Comparison of ENCODE assay signal across 16 cellular contexts in genomic region chr15:73335471-73335870, GRCh38. TPM values are rescaled to one million over a fixed set of nuclear protein-coding genes. Genes with fewer than 3 reads are reported as not detected.
DNase-seq lines count a peak whose midpoint lies in the region; ATAC-seq, FAIRE-seq and TF ChIP-seq lines count a peak whose summit lies in the region.
"Had no signal": no experiment of that assay in that cellular context is flagged by ENCODE, and none has a peak within 500 bp of the region (broad histone marks: within the 10 kb centered on the region; RNA-seq: fewer than 3 reads in every experiment).

No MANE protein-coding gene starts in this region.

- H3K56ac ChIP-seq in IMR-90 (ENCODE audit: extremely low read depth, insufficient read depth, low read length): no peak overlapping the region

- H3K27ac ChIP-seq in cardiac muscle cell (peak overlapping the region; percentile 43), left ventricle myocardium inferior (replicated peaks) (no peak overlapping the region), IMR-90 (ENCODE audit: insufficient read depth, low read length) (no peak overlapping the region), osteoblast (ENCODE audit: low read depth, low read length) (no peak overlapping the region), aorta (ENCODE audit: low read depth in 1 of 2, low read length in 2 of 2) (no peak overlapping the region)
- H3K27ac ChIP-seq: C4-2B had no signal

- no CpG with 5 or more reads among the region's 5 CpGs for WGBS in IMR-90 (ENCODE audit: extremely low coverage in 2 of 2, insufficient read length in 1 of 2), 2 experiments
- WGBS in aorta, 2 donors: 59 to 75% methylated on average over 5 of the region's 5 CpGs

- H4K20me1 ChIP-seq in IMR-90 (ENCODE audit: insufficient read depth, low read length) (no peaks in the 10 kb centered on the region), osteoblast (ENCODE audit: insufficient read depth, low read length) (no peaks in the 10 kb centered on the region)

- no peak for TF ChIP-seq CTCF in cardiac muscle cell (IDR thresholded peaks at IDR 0.05; ENCODE audit: low read depth, low read length)
- TF ChIP-seq CTCF in left ventricle myocardium inferior (IDR thresholded peaks at IDR 0.05; ENCODE audit: borderline replicate concordance): no peak
- no peak for TF ChIP-seq CTCF in IMR-90 (conservative IDR thresholded peaks at IDR 0.05; ENCODE audit: low read depth, low read length)
- TF ChIP-seq CTCF in osteoblast (IDR thresholded peaks at IDR 0.05; ENCODE audit: extremely low read depth, low read depth, low read length): no peak

- in situ Hi-C loops in IMR-90 (cut with MboI; ENCODE audit: low sequenced_read_pairs): no loop called here

- no peak for TF ChIP-seq RAD21 in IMR-90 (IDR thresholded peaks at IDR 0.05; ENCODE audit: low read length)

- dilution Hi-C loops in IMR-90 (cut with HindIII; ENCODE audit: low sequenced_read_pairs, unreplicated experiment): no loop called here

- no peak overlapping the region for H2AFZ ChIP-seq in IMR-90 (replicated peaks; ENCODE audit: low read length, poor library complexity)
- H2AFZ ChIP-seq in osteoblast (ENCODE audit: low read length): no peak overlapping the region

- intact Hi-C loops in left ventricle myocardium inferior (cut with micrococcal nuclease): no loop called here
- intact Hi-C loops in IMR-90 (cut with micrococcal nuclease): no loop called here
- intact Hi-C loops in aorta (cut with DNase I): no loop called here

- peak overlapping the region; percentile 42 for H2AK9ac ChIP-seq in IMR-90 (replicated peaks; ENCODE audit: low read depth, low read length, poor library complexity)

- POLR2A ChIA-PET in IMR-90 (lab: Charles Lee; ENCODE audit: unreplicated experiment): no interaction called here

- H2BK5ac ChIP-seq in IMR-90 (ENCODE audit: low read depth, low read length, poor library complexity, severe bottlenecking): no peak overlapping the region

- no peaks in the 10 kb centered on the region for H3K79me2 ChIP-seq in osteoblast (ENCODE audit: insufficient read depth, low read length)

- no peak overlapping the region for H2AK5ac ChIP-seq in IMR-90 (ENCODE audit: low read depth, low read length)

- BruUV-seq in IMR-90 (replicated peaks; lab: Mats Ljungman, UMichigan): no TSS peak

- H2BK15ac ChIP-seq in IMR-90 (ENCODE audit: low read depth, low read length): no peak overlapping the region

- H3K79me1 ChIP-seq in IMR-90 (ENCODE audit: low read depth in 1 of 2, low read length in 2 of 2): no peaks in the 10 kb centered on the region

- no peak overlapping the region for H2BK20ac ChIP-seq in IMR-90 (ENCODE audit: low read depth, low read length)

- no peak for DNase-seq in cardiac muscle cell (ENCODE audit: low read depth in 1 of 2, low spot score in 1 of 2)
- no peak for DNase-seq in left ventricle myocardium inferior
- no peak for DNase-seq in IMR-90
- peak; percentile 49 for DNase-seq in osteoblast (ENCODE audit: insufficient read length, low spot score, missing footprints)
- peak; percentile 24 to 72 for DNase-seq in aorta
- no peak for DNase-seq in HTR-8/SVneo (ENCODE audit: insufficient read length, low spot score)
- DNase-seq in NCI-H2227 (lab: John Stamatoyannopoulos, UW; ENCODE audit: unreplicated experiment): no peak
- DNase-seq: 8988T; CD8-positive, alpha-beta T cell; COR-L47; DMS153 had no signal

- H4K5ac ChIP-seq in IMR-90 (ENCODE audit: low read depth, low read length): no peak overlapping the region

- no peak overlapping the region for H3K9ac ChIP-seq in IMR-90 (ENCODE audit: low read depth, low read length)

- H3K4me2 ChIP-seq in IMR-90 (ENCODE audit: low read depth, low read length) (no peak overlapping the region), osteoblast (ENCODE audit: insufficient read depth, low read length) (no peak overlapping the region)

- no peak for TF ChIP-seq POLR2A in IMR-90 (IDR thresholded peaks at IDR 0.05; ENCODE audit: low read depth, low read length)

- H3K14ac ChIP-seq in IMR-90 (replicated peaks; ENCODE audit: low read depth, low read length): no peak overlapping the region

- no peak overlapping the region for H3K4ac ChIP-seq in IMR-90 (ENCODE audit: low read depth, low read length)

- H3K36me3 ChIP-seq in cardiac muscle cell (peaks cover 75% of the 10 kb centered on the region), left ventricle myocardium inferior (no peaks in the 10 kb centered on the region), IMR-90 (ENCODE audit: control insufficient read depth, insufficient read depth, low read length) (no peaks in the 10 kb centered on the region), osteoblast (ENCODE audit: insufficient read depth, low read length) (no peaks in the 10 kb centered on the region), aorta (ENCODE audit: control insufficient read depth in 1 of 2, insufficient read depth in 2 of 2, low read length in 1 of 2) (no peaks in the 10 kb centered on the region)
- H3K36me3 ChIP-seq: HAP-1 had no signal

- H4K91ac ChIP-seq in IMR-90 (ENCODE audit: insufficient read depth, low read depth, low read length): no peak overlapping the region

- ATAC-seq in IMR-90 (ENCODE audit: low read depth): no peak
- ATAC-seq in aorta (ENCODE audit: low FRiP score): no peak
- ATAC-seq: CD8-positive, alpha-beta T cell had no signal

- no peak overlapping the region for H3K18ac ChIP-seq in IMR-90 (ENCODE audit: low read depth, low read length)

- no peaks in the 10 kb centered on the region for H3K9me3 ChIP-seq in cardiac muscle cell (ENCODE audit: low read depth)
- no peaks in the 10 kb centered on the region for H3K9me3 ChIP-seq in left ventricle myocardium inferior (replicated peaks)
- H3K9me3 ChIP-seq in IMR-90 (ENCODE audit: control insufficient read depth, insufficient read depth, low read length): no peaks in the 10 kb centered on the region
- H3K9me3 ChIP-seq in osteoblast (ENCODE audit: low read depth, low read length): no peaks in the 10 kb centered on the region
- no peaks in the 10 kb centered on the region for H3K9me3 ChIP-seq in aorta (ENCODE audit: control insufficient read depth, low read length)
- H3K9me3 ChIP-seq: HAP-1 had no signal

- CTCF ChIA-PET in IMR-90 (lab: Yijun Ruan, JAX): no interaction called here

- no peak overlapping the region for H2BK120ac ChIP-seq in IMR-90 (ENCODE audit: low read depth, low read length)

- peaks cover 42% of the 10 kb centered on the region for H3K4me1 ChIP-seq in cardiac muscle cell (ENCODE audit: low read depth)
- H3K4me1 ChIP-seq in left ventricle myocardium inferior: peaks cover 30% of the 10 kb centered on the region
- H3K4me1 ChIP-seq in IMR-90 (ENCODE audit: control insufficient read depth, insufficient read depth, low read length): no peaks in the 10 kb centered on the region
- no peaks in the 10 kb centered on the region for H3K4me1 ChIP-seq in osteoblast (ENCODE audit: insufficient read depth, low read length)
- H3K4me1 ChIP-seq in aorta (ENCODE audit: control insufficient read depth in 1 of 2, insufficient read depth in 2 of 2, low read length in 2 of 2): no peaks in the 10 kb centered on the region
- H3K4me1 ChIP-seq: HAP-1 had no signal

- no peak overlapping the region for H3K4me3 ChIP-seq in cardiac muscle cell
- no peak overlapping the region for H3K4me3 ChIP-seq in left ventricle myocardium inferior
- H3K4me3 ChIP-seq in IMR-90 (ENCODE audit: insufficient read depth, low read depth, low read length): no peak overlapping the region
- H3K4me3 ChIP-seq in osteoblast (ENCODE audit: insufficient read depth, low read length): no peak overlapping the region
- no peak overlapping the region for H3K4me3 ChIP-seq in aorta (ENCODE audit: low read length in 2 of 2)
- H3K4me3 ChIP-seq: HAP-1 had no signal

- no peaks in the 10 kb centered on the region; the same call in 1 of the 2 replicates for H3K9me1 ChIP-seq in IMR-90 (ENCODE audit: insufficient read depth, low read length)

- H3K27me3 ChIP-seq in cardiac muscle cell: no peaks in the 10 kb centered on the region
- no peaks in the 10 kb centered on the region for H3K27me3 ChIP-seq in left ventricle myocardium inferior (ENCODE audit: low read depth)
- peaks cover 54% of the 10 kb centered on the region for H3K27me3 ChIP-seq in IMR-90 (ENCODE audit: control insufficient read depth, insufficient read depth, low read length)
- H3K27me3 ChIP-seq in osteoblast (ENCODE audit: insufficient read depth, low read length): peaks cover 7% of the 10 kb centered on the region
- no peaks in the 10 kb centered on the region for H3K27me3 ChIP-seq in aorta (ENCODE audit: control insufficient read depth in 1 of 2, insufficient read depth in 2 of 2, low read length in 1 of 2)

- FAIRE-seq in HTR-8/SVneo (lab: Jason Lieb, UNC): no peak
- FAIRE-seq: D721Med, H1 had no signal

- no peak overlapping the region for H4K8ac ChIP-seq in IMR-90 (ENCODE audit: low read depth in 2 of 2, low read length in 2 of 2)

- no peak overlapping the region for H3K23ac ChIP-seq in IMR-90 (ENCODE audit: low read depth, low read length)

TF ChIP-seq in IMR-90, 13 proteins besides CTCF, POLR2A, EP300 and RAD21:
- TF ChIP-seq MXI1 (IDR thresholded peaks at IDR 0.05; ENCODE audit: borderline replicate concordance, low read depth, low read length): no peak
- TF ChIP-seq CEBPB (IDR thresholded peaks at IDR 0.05; ENCODE audit: low read depth, low read length): no peak
- no peak for TF ChIP-seq SMC3 (IDR thresholded peaks at IDR 0.05; ENCODE audit: low read depth, low read length)
- no peak for TF ChIP-seq RFX5 (IDR thresholded peaks at IDR 0.05; ENCODE audit: low read depth, low read length)
- no peak for TF ChIP-seq NFE2L2 (IDR thresholded peaks at IDR 0.05; ENCODE audit: low read depth, low read length)
- no peak for TF ChIP-seq RCOR1 (IDR thresholded peaks at IDR 0.05; ENCODE audit: insufficient replicate concordance, low read length)
- TF ChIP-seq BHLHE40 (IDR thresholded peaks at IDR 0.05; ENCODE audit: low read depth, low read length): no peak
TF ChIP-seq in IMR-90: peak in this region for 0.

RNA-seq across cellular contexts. Expression of gene HCN4, which starts 33.3 kb away (rescaled TPM):
- total RNA-seq in cardiac muscle cell (93.1 and 159 TPM in 2 replicates), left ventricle myocardium inferior (21.9 TPM), IMR-90 (2012; rRNA removed) (not detected in 2 replicates), osteoblast (not detected in 2 replicates), aorta (not detected)
- polyA plus RNA-seq in cardiac muscle cell (59.2 and 102 TPM in 2 replicates), IMR-90 (2012; rRNA removed) (not detected in 2 replicates), aorta (under 1 TPM in 1 of 2 donors, not detected in 1; under 0.01 TPM)
- not detected in 2 replicates for polyA plus RNA-seq in IMR-90 (2012; cell fraction: cytosol; rRNA removed)
- polyA plus RNA-seq in IMR-90 (2012; cell fraction: nucleus; rRNA removed; ENCODE audit: low replicate concordance): not detected in 2 replicates
- total RNA-seq: CD8-positive, alpha-beta T cell; Daoy had no signal

Comparison
In these comparisons a context has a peak if more than half of its experiments do, and no peak if none do; other contexts are left out.
1. DNase-seq: peak in osteoblast (single experiment) and aorta (2 of 2); none in cardiac muscle cell (0 of 2), left ventricle myocardium inferior (single experiment), IMR-90 (single experiment), HTR-8/SVneo (single experiment) and NCI-H2227 (single experiment).
2. RNA of gene HCN4, which starts 33.3 kb away (total RNA-seq): 93.1 to 159 TPM in cardiac muscle cell and 21.9 TPM in left ventricle myocardium inferior (single experiment); not detected in aorta, not detected in IMR-90 and not detected in osteoblast; every median in the first group is over 10 times any median in the second.